In the genomic region with DNA sequence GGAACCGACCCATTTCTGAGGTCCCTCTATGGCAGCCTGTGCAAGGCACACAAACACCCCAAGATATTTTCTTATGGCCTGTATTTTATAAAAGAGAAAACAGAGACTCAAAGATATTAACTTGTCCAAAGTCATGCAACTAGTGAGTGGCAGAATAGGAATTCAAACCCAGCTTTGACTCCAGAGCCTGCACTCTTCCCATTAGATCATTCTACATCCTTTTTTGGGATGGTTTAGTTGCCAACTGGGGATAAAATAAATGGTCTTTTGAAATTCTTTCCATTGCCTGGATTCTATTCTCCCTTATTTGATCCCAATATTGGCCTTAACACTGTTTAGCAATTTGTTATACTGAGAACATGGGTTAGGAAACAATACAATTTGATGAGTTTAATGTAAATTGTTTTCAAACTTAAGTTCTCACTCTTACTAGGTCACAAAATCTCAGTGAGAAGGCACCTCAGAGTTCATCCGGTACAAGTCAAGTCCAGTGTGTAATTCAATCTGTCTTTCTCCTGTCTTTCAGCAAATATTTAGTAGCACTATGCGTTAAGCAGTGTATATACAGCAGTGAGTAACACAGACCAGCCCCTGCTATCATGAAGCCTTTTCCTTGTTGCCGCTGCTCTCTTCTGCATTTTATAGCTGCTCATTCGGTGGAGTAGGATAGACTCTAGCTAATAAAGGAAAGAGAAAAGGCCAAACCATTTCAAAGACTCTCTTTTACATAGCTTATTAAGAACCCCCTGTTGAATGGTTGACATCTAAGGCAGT, we compare ENCODE assay signal across 9 cellular contexts.
DNase-seq lines count a peak whose midpoint lies in the region; ATAC-seq and TF ChIP-seq lines count a peak whose summit lies in the region.
"Had no signal": no experiment of that assay in that cellular context is flagged by ENCODE, and none has a peak within 500 bp of the region (broad histone marks: within the 10 kb centered on the region; RNA-seq: fewer than 3 reads in every experiment).

No MANE protein-coding gene starts in this region.

- no peak for TF ChIP-seq CTCF in HEK293 (tag by site-specific recombination; IDR thresholded peaks at IDR 0.05)
- TF ChIP-seq CTCF in adrenal gland (IDR thresholded peaks at IDR 0.05) = no peak
- no peak for TF ChIP-seq CTCF in smooth muscle cell (IDR thresholded peaks at IDR 0.05; ENCODE audit: borderline replicate concordance, insufficient read depth, poor library complexity, severe bottlenecking)
- TF ChIP-seq CTCF in omental fat pad (IDR thresholded peaks at IDR 0.05) = no peak

- no peak for DNase-seq in adrenal gland
- no peak for DNase-seq in right cardiac atrium
- no peak for DNase-seq in smooth muscle cell (lab: John Stamatoyannopoulos, UW; ENCODE audit: unreplicated experiment)
- DNase-seq in omental fat pad (ENCODE audit: low spot score) = no peak
- DNase-seq: NCI-H187 had no signal

- 73 to 86% (median 82%) methylated on average over 5 of the region's 5 CpGs for WGBS in adrenal gland, 4 donors
- 56% methylated on average over 5 of the region's 5 CpGs for WGBS in right cardiac atrium
- WGBS in smooth muscle cell (ENCODE audit: low lambda C conversion rate) = 20% methylated on average over 5 of the region's 5 CpGs

- H3K27ac ChIP-seq in HEK293 (ENCODE audit: extremely low read depth, low read depth, low read length) (peak overlapping the region; percentile 20; the same call in 1 of the 2 replicates), adrenal gland (peak overlapping the region in 3 of 5 donors; percentile 17 to 86 (median 61)), right cardiac atrium (ENCODE audit: low read length) (peak overlapping the region; percentile 74), smooth muscle cell (ENCODE audit: low read depth) (peak overlapping the region; percentile 100)

- intact Hi-C loops in adrenal gland (cut with DNase I) (no loop called here), right cardiac atrium (cut with DNase I) (no loop called here)

- H3K9me3 ChIP-seq in HEK293 (ENCODE audit: control insufficient read depth, insufficient read depth, low read depth, low read length) = no peaks in the 10 kb centered on the region
- H3K9me3 ChIP-seq in adrenal gland (replicated peaks in 1 of 3) = no peaks in the 10 kb centered on the region
- H3K9me3 ChIP-seq in right cardiac atrium (ENCODE audit: control insufficient read depth, low read length) = no peaks in the 10 kb centered on the region
- H3K9me3 ChIP-seq in smooth muscle cell (replicated peaks; ENCODE audit: low read depth) = no peaks in the 10 kb centered on the region

- H3K4me2 ChIP-seq in smooth muscle cell = peak overlapping the region; percentile 87

- H3K27me3 ChIP-seq in adrenal gland = no peaks in the 10 kb centered on the region
- no peaks in the 10 kb centered on the region for H3K27me3 ChIP-seq in right cardiac atrium (ENCODE audit: control insufficient read depth, insufficient read depth)
- H3K27me3 ChIP-seq in smooth muscle cell (ENCODE audit: low read depth) = no peaks in the 10 kb centered on the region

- CTCF ChIA-PET in HEK293 (lab: Yijun Ruan, JAX) = no interaction called here

- ATAC-seq in right cardiac atrium (peak; percentile 48 to 63), GM21717 (IDR thresholded peaks at IDR 0.05; ENCODE audit: unreplicated experiment) (no peak), omental fat pad (ENCODE audit: low FRiP score) (no peak), HG02840 (IDR thresholded peaks at IDR 0.05; ENCODE audit: low FRiP score, unreplicated experiment) (no peak), GM21381 (IDR thresholded peaks at IDR 0.05; ENCODE audit: unreplicated experiment) (no peak)

- H3K79me2 ChIP-seq in smooth muscle cell (ENCODE audit: low read depth) = no peaks in the 10 kb centered on the region

- peaks cover 3% of the 10 kb centered on the region; the same call in 1 of the 2 replicates for H3K4me1 ChIP-seq in HEK293 (ENCODE audit: control insufficient read depth, insufficient read depth, low read length)
- no peaks in the 10 kb centered on the region for H3K4me1 ChIP-seq in adrenal gland (replicated peaks in 1 of 2)
- H3K4me1 ChIP-seq in right cardiac atrium (ENCODE audit: control insufficient read depth, insufficient read depth, low read length) = no peaks in the 10 kb centered on the region
- H3K4me1 ChIP-seq in smooth muscle cell (ENCODE audit: low read depth) = peaks cover 29% of the 10 kb centered on the region

- H3K4me3 ChIP-seq in HEK293 (ENCODE audit: low read depth, low read length) (no peak overlapping the region), adrenal gland (peak overlapping the region in 1 of 4 donors; percentile 53), right cardiac atrium (ENCODE audit: low read length) (no peak overlapping the region), smooth muscle cell (peak overlapping the region; percentile 39)

- H2AFZ ChIP-seq in smooth muscle cell (ENCODE audit: low read depth) = no peak overlapping the region

- no peak for TF ChIP-seq POLR2A in adrenal gland (IDR thresholded peaks at IDR 0.05)

- no peaks in the 10 kb centered on the region for H3K36me3 ChIP-seq in HEK293 (ENCODE audit: control insufficient read depth in 2 of 2, insufficient read depth in 1 of 2, low read length in 2 of 2)
- H3K36me3 ChIP-seq in adrenal gland (replicated peaks in 1 of 2) = no peaks in the 10 kb centered on the region
- H3K36me3 ChIP-seq in smooth muscle cell (ENCODE audit: low read depth) = no peaks in the 10 kb centered on the region

- POLR2A ChIA-PET in HEK293 (lab: Yijun Ruan, JAX) = interaction anchor here (0.9 kb wide), 1 partner anchor 176 kb away, joined by 3 read pairs; no protein-coding TSS in a partner anchor

- no peaks in the 10 kb centered on the region for H4K20me1 ChIP-seq in smooth muscle cell (ENCODE audit: low read depth)

- H3K9ac ChIP-seq in smooth muscle cell (ENCODE audit: low read depth) = peak overlapping the region; percentile 98

- H3F3A ChIP-seq in smooth muscle cell (ENCODE audit: low read depth) = peaks cover 41% of the 10 kb centered on the region

TF ChIP-seq in HEK293, 187 proteins besides CTCF, POLR2A, EP300 and RAD21:
- no peak for TF ChIP-seq ZBTB1 (tag by site-specific recombination; IDR thresholded peaks at IDR 0.05)
- no peak for TF ChIP-seq SP7 (tag by site-specific recombination; IDR thresholded peaks at IDR 0.05)
- TF ChIP-seq FEZF1 (tag by site-specific recombination; IDR thresholded peaks at IDR 0.05) = peak; percentile 78
- TF ChIP-seq PRDM1 (tag by site-specific recombination; IDR thresholded peaks at IDR 0.05) = no peak
- no peak for TF ChIP-seq GFI1B (tag by site-specific recombination; IDR thresholded peaks at IDR 0.05)
- TF ChIP-seq ZNF530 (tag by site-specific recombination; IDR thresholded peaks at IDR 0.05; ENCODE audit: low read depth) = no peak
- TF ChIP-seq ZNF621 (tag by site-specific recombination; IDR thresholded peaks at IDR 0.05) = no peak
TF ChIP-seq in HEK293: peak in this region for 1.

Comparison
In these comparisons a context has a peak if more than half of its experiments do, and no peak if none do; other contexts are left out.
1. H3K27ac ChIP-seq: peak in every context shown above with its lines; median percentile 100 in smooth muscle cell; 74 in right cardiac atrium; 61 in adrenal gland; 20 in HEK293.
2. ATAC-seq: peak in right cardiac atrium (2 of 2); none in GM21717 (single experiment), omental fat pad (single experiment), HG02840 (single experiment) and GM21381 (single experiment).